ENCODE assay signal across 7 cellular contexts in the genomic region with DNA sequence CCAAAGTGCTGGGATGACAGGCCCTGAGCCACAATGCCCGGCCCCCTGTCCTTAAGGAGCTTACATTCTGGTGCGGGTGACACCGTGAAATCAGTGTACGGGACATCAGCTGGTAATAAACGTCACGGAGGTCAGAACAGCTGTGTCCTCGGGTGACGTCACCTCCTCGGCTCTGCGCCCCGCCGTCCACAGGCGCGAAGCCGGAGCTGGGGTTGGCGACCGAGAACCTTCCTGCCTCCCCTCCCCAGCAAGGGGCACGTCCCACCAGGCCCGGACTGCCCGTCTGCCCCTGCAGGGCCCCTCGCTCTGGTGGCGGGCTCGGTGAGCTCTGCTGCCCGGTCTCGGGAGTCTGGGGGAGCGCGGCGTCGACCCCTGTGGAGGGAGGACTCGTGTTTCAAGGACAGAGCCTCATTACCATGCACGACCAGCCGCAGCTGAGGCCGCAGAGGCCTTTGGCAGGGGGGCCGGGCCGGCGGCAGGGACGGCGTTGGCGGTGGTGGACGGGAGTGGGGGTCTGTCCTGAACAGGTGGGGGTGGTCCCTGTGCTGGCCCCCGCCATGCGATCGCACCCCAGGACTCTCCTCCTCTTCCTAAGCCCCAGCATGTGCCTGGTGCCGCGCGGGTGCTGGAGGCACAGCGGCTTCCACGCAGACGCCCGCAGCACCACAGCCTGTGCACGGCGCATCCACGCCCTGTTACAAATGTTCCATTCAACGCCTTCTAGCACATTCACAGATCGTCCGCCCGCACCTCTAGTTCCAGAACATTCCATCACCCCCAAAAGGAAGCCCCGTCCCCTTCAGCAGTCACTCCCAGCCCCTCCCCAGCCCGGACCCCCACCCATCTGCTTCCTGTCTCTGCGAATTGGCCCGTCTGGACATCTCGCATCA. TPM values are rescaled to one million over a fixed set of nuclear protein-coding genes. Genes with fewer than 3 reads are reported as not detected.
DNase-seq lines count a peak whose midpoint lies in the region; TF ChIP-seq lines count a peak whose summit lies in the region.
"Had no signal": no experiment of that assay in that cellular context is flagged by ENCODE, and none has a peak within 500 bp of the region (broad histone marks: within the 10 kb centered on the region; RNA-seq: fewer than 3 reads in every experiment).

No MANE protein-coding gene starts in this region.

- H3K27ac ChIP-seq in HUES64 (ENCODE audit: low read depth, low read length) (no peak overlapping the region), endodermal cell (ENCODE audit: low read depth, low read length) (peak overlapping the region; percentile 86)

- H3K9me3 Mint-ChIP-seq in endodermal cell (peaks cover 2% of the 10 kb centered on the region), nephron progenitor cell (peaks cover 3% of the 10 kb centered on the region)
- no peaks in the 10 kb centered on the region for H3K9me3 Mint-ChIP-seq in activated CD4-positive, alpha-beta memory T cell treated with anti-CD3 and anti-CD28 coated beads, Interleukin-2, amount 10 ng/mL, durations not matched to agents 7 days and 5 days
- H3K9me3 Mint-ChIP-seq: T-helper 1 cell treated with Interleukin-12 subunit alpha and Interleukin-12 subunit beta and Interleukin-4 antibody, amounts not matched to agents 30 μg/mL and 1 μg/mL, for 36 hours had no signal

- H3K36me3 ChIP-seq in HUES64 (ENCODE audit: insufficient read depth, low read length): no peaks in the 10 kb centered on the region
- H3K36me3 ChIP-seq in endodermal cell (ENCODE audit: control insufficient read depth, insufficient read depth, low read length): no peaks in the 10 kb centered on the region

- no peak overlapping the region for H3K9ac ChIP-seq in HUES64 (ENCODE audit: low read depth, low read length)
- H3K9ac ChIP-seq in endodermal cell (ENCODE audit: extremely low read depth, low read length, poor library complexity, severe bottlenecking): no peak overlapping the region

- peaks cover 33% of the 10 kb centered on the region for H3K27me3 ChIP-seq in HUES64 (ENCODE audit: insufficient read depth, low read length)
- peaks cover 6% of the 10 kb centered on the region for H3K27me3 ChIP-seq in endodermal cell (ENCODE audit: control insufficient read depth, insufficient read depth, low read length, poor library complexity, severe bottlenecking)

- peaks cover 2% of the 10 kb centered on the region for H3K4me1 Mint-ChIP-seq in endodermal cell
- peaks cover 26% of the 10 kb centered on the region for H3K4me1 Mint-ChIP-seq in nephron progenitor cell
- H3K4me1 Mint-ChIP-seq in activated CD4-positive, alpha-beta memory T cell treated with anti-CD3 and anti-CD28 coated beads, Interleukin-2, amount 10 ng/mL, durations not matched to agents 7 days and 5 days: no peaks in the 10 kb centered on the region

- no peak overlapping the region for H3K27ac Mint-ChIP-seq in endodermal cell
- no peak overlapping the region for H3K27ac Mint-ChIP-seq in nephron progenitor cell
- no peak overlapping the region for H3K27ac Mint-ChIP-seq in activated CD4-positive, alpha-beta memory T cell treated with anti-CD3 and anti-CD28 coated beads, Interleukin-2, amount 10 ng/mL, durations not matched to agents 7 days and 5 days
- H3K27ac Mint-ChIP-seq: T-helper 1 cell treated with Interleukin-12 subunit alpha and Interleukin-12 subunit beta and Interleukin-4 antibody, amounts not matched to agents 30 μg/mL and 1 μg/mL, for 36 hours had no signal

- TF ChIP-seq CTCF in endodermal cell (conservative IDR thresholded peaks at IDR 0.05) (no peak), nephron progenitor cell (IDR thresholded peaks at IDR 0.05) (no peak)

- H3K27me3 Mint-ChIP-seq in endodermal cell (ENCODE audit: insufficient read depth) (peaks cover 32% of the 10 kb centered on the region), nephron progenitor cell (ENCODE audit: low read depth, poor library complexity) (peaks cover 46% of the 10 kb centered on the region)
- peaks cover 47% of the 10 kb centered on the region for H3K27me3 Mint-ChIP-seq in activated CD4-positive, alpha-beta memory T cell treated with anti-CD3 and anti-CD28 coated beads, Interleukin-2, amount 10 ng/mL, durations not matched to agents 7 days and 5 days

- CTCF ChIA-PET in activated CD4-positive, alpha-beta memory T cell treated with anti-CD3 and anti-CD28 coated beads, Interleukin-2, amount 10 ng/mL, durations not matched to agents 7 days and 5 days (lab: Charles Lee): no interaction called here

- DNase-seq in endodermal cell: peak; percentile 74
- DNase-seq in nephron progenitor cell: peak; percentile 76
- no peak for DNase-seq in NCI-H226
- DNase-seq in NCI-H510A (lab: John Stamatoyannopoulos, UW): no peak
- DNase-seq in activated CD4-positive, alpha-beta memory T cell treated with anti-CD3 and anti-CD28 coated beads, Interleukin-2, amount 10 ng/mL, durations not matched to agents 7 days and 5 days: no peak

- H3K4me3 ChIP-seq in HUES64 (ENCODE audit: low read length): peak overlapping the region; percentile 15
- H3K4me3 ChIP-seq in endodermal cell (ENCODE audit: low read length): no peak overlapping the region

- POLR2A ChIA-PET in activated CD4-positive, alpha-beta memory T cell treated with anti-CD3 and anti-CD28 coated beads, Interleukin-2, amount 10 ng/mL, durations not matched to agents 7 days and 5 days (lab: Charles Lee): interaction anchor here (1.1 to 1.6 kb wide), 3 partner anchors 13 to 151 kb away, joined by 3 to 4 read pairs (median 3); a partner anchor contains a TSS

- H3K4me3 Mint-ChIP-seq in endodermal cell (no peak overlapping the region), nephron progenitor cell (peak overlapping the region; percentile 22)
- no peak overlapping the region for H3K4me3 Mint-ChIP-seq in activated CD4-positive, alpha-beta memory T cell treated with anti-CD3 and anti-CD28 coated beads, Interleukin-2, amount 10 ng/mL, durations not matched to agents 7 days and 5 days
- H3K4me3 Mint-ChIP-seq: T-helper 1 cell treated with Interleukin-12 subunit alpha and Interleukin-12 subunit beta and Interleukin-4 antibody, amounts not matched to agents 30 μg/mL and 1 μg/mL, for 36 hours had no signal

- H3K9me3 ChIP-seq in HUES64 (ENCODE audit: insufficient read depth, low read depth, low read length) (no peaks in the 10 kb centered on the region), endodermal cell (ENCODE audit: control insufficient read depth, low read length) (no peaks in the 10 kb centered on the region)

- H3K4me1 ChIP-seq in HUES64 (ENCODE audit: insufficient read depth, low read length) (no peaks in the 10 kb centered on the region), endodermal cell (ENCODE audit: control insufficient read depth, insufficient read depth, low read length) (no peaks in the 10 kb centered on the region)

- peaks cover 1% of the 10 kb centered on the region for H3K36me3 Mint-ChIP-seq in endodermal cell (ENCODE audit: low read depth)
- H3K36me3 Mint-ChIP-seq in nephron progenitor cell (ENCODE audit: low read depth): no peaks in the 10 kb centered on the region
- H3K36me3 Mint-ChIP-seq in activated CD4-positive, alpha-beta memory T cell treated with anti-CD3 and anti-CD28 coated beads, Interleukin-2, amount 10 ng/mL, durations not matched to agents 7 days and 5 days (ENCODE audit: low read depth): no peaks in the 10 kb centered on the region

- 37% methylated on average over 62 of the region's 62 CpGs for WGBS in HUES64
- 65 to 80% methylated on average over 20 to 62 of the region's 62 CpGs for whole genome bisulfite sequencing in endodermal cell (ENCODE audit: insufficient coverage in 1 of 2, insufficient read length in 1 of 2), 2 experiments

RNA-seq across cellular contexts. Expression of a gene that starts 5.4 kb away (rescaled TPM):
- 0.10 TPM for polyA plus RNA-seq in HUES64 (2013, experiment 1 of 2)
- 0.38 TPM for polyA plus RNA-seq in HUES64 (2013, experiment 2 of 2)
- total RNA-seq in endodermal cell: 1 to 10 TPM in 1 of 2 donors, under 1 TPM in 1; 0.20 to 1.0 TPM
- polyA plus RNA-seq in endodermal cell (2013, experiment 1 of 2): 2.3 TPM
- 1.9 TPM for polyA plus RNA-seq in endodermal cell (2013, experiment 2 of 2)
- under 1 TPM; 0.40 to 0.63 TPM for total RNA-seq in activated CD4-positive, alpha-beta memory T cell treated with anti-CD3 and anti-CD28 coated beads, Interleukin-2, amount 10 ng/mL, durations not matched to agents 7 days and 5 days

RNA-seq across cellular contexts. Expression of a gene that starts 20.6 kb away (rescaled TPM):
- polyA plus RNA-seq in HUES64 (2013, experiment 1 of 2): not detected
- polyA plus RNA-seq in HUES64 (2013, experiment 2 of 2): not detected
- total RNA-seq in endodermal cell: not detected
- not detected for polyA plus RNA-seq in endodermal cell (2013, experiment 1 of 2)
- polyA plus RNA-seq in endodermal cell (2013, experiment 2 of 2): 0.08 TPM
- under 1 TPM; 0.70 to 0.88 TPM for total RNA-seq in activated CD4-positive, alpha-beta memory T cell treated with anti-CD3 and anti-CD28 coated beads, Interleukin-2, amount 10 ng/mL, durations not matched to agents 7 days and 5 days

RNA-seq across cellular contexts. Expression of a gene that starts 25.8 kb away (rescaled TPM):
- polyA plus RNA-seq in HUES64 (2013, experiment 1 of 2): 233 TPM
- polyA plus RNA-seq in HUES64 (2013, experiment 2 of 2): 223 TPM
- 100 to 1,000 TPM; 141 to 149 TPM for total RNA-seq in endodermal cell
- polyA plus RNA-seq in endodermal cell (2013, experiment 1 of 2): 215 TPM
- 206 TPM for polyA plus RNA-seq in endodermal cell (2013, experiment 2 of 2)
- total RNA-seq in activated CD4-positive, alpha-beta memory T cell treated with anti-CD3 and anti-CD28 coated beads, Interleukin-2, amount 10 ng/mL, durations not matched to agents 7 days and 5 days: 100 to 1,000 TPM; 110 to 115 TPM

RNA-seq across cellular contexts. Expression of a gene that starts 25.9 kb away (rescaled TPM):
- 26.4 TPM for polyA plus RNA-seq in HUES64 (2013, experiment 1 of 2)
- 25.6 TPM for polyA plus RNA-seq in HUES64 (2013, experiment 2 of 2)
- total RNA-seq in endodermal cell: 100 to 1,000 TPM; 115 to 118 TPM
- polyA plus RNA-seq in endodermal cell (2013, experiment 1 of 2): 88.6 TPM
- 73.4 TPM for polyA plus RNA-seq in endodermal cell (2013, experiment 2 of 2)
- 10 to 100 TPM; 58.9 to 68.2 TPM for total RNA-seq in activated CD4-positive, alpha-beta memory T cell treated with anti-CD3 and anti-CD28 coated beads, Interleukin-2, amount 10 ng/mL, durations not matched to agents 7 days and 5 days

RNA-seq across cellular contexts. Expression of a gene that starts 46.3 kb away (rescaled TPM):
- polyA plus RNA-seq in HUES64 (2013, experiment 1 of 2): 0.30 TPM
- polyA plus RNA-seq in HUES64 (2013, experiment 2 of 2): not detected
- under 1 TPM; 0.66 to 0.89 TPM for total RNA-seq in endodermal cell
- not detected for polyA plus RNA-seq in endodermal cell (2013, experiment 1 of 2)
- polyA plus RNA-seq in endodermal cell (2013, experiment 2 of 2): not detected
- total RNA-seq in activated CD4-positive, alpha-beta memory T cell treated with anti-CD3 and anti-CD28 coated beads, Interleukin-2, amount 10 ng/mL, durations not matched to agents 7 days and 5 days: 1 to 10 TPM in 1 of 2 experiments, under 1 TPM in 1; 0.73 to 1.3 TPM

Comparison
In these comparisons a context has a peak if more than half of its experiments do, and no peak if none do; other contexts are left out.
1. DNase-seq: peak in endodermal cell (single experiment) and nephron progenitor cell (single experiment); none in NCI-H226 (single experiment), NCI-H510A (single experiment) and activated CD4-positive, alpha-beta memory T cell treated with anti-CD3 and anti-CD28 coated beads, Interleukin-2, amount 10 ng/mL, durations not matched to agents 7 days and 5 days (single experiment).